Comparison of ENCODE assay signal across 12 cellular contexts in genomic region chr10:1074063-1074747, GRCh38. TPM values are rescaled to one million over a fixed set of nuclear protein-coding genes. Genes with fewer than 3 reads are reported as not detected.
A peak's percentile ranks its signal among the peaks of the same experiment; 100 is the strongest.
DNase-seq lines count a peak whose midpoint lies in the region; ATAC-seq and TF ChIP-seq lines count a peak whose summit lies in the region.
"Had no signal": no experiment of that assay in that cellular context is flagged by ENCODE, and none has a peak within 500 bp of the region (broad histone marks: within the 10 kb centered on the region; RNA-seq: fewer than 3 reads in every experiment).

No MANE protein-coding gene starts in this region.

- H3K79me1 ChIP-seq in H9 (ENCODE audit: insufficient read depth, low read depth, low read length, poor library complexity, severe bottlenecking) (peaks cover 2% of the 10 kb centered on the region), mesendoderm (ENCODE audit: low read length) (no peaks in the 10 kb centered on the region)

- no CpG with 5 or more reads among the region's 24 CpGs for WGBS in H9 (ENCODE audit: extremely low coverage, insufficient read length, low lambda C conversion rate)
- no CpG with 5 or more reads among the region's 24 CpGs for WGBS in mesendoderm (ENCODE audit: extremely low coverage, insufficient coverage, low lambda C conversion rate)

- peak in 1 of 5 donors; percentile 11 for DNase-seq in CD8-positive, alpha-beta memory T cell
- DNase-seq in H9 (no peak), mesendoderm (peak; percentile 38), 8988T (no peak), AG08395 (ENCODE audit: low spot score) (no peak)
- DNase-seq in central memory CD8-positive, alpha-beta T cell (ENCODE audit: low spot score in 2 of 2): no peak
- DNase-seq: Calu3, cerebellar nuclear complex had no signal

- no peak overlapping the region for H2BK12ac ChIP-seq in H9 (ENCODE audit: insufficient read length, low read depth, low read length)

- no peak overlapping the region; the same call in 1 of the 2 replicates for H3K14ac ChIP-seq in H9 (ENCODE audit: insufficient read depth, low read length)

- H3K9me3 ChIP-seq in CD8-positive, alpha-beta memory T cell (ENCODE audit: low read length): no peaks in the 10 kb centered on the region
- H3K9me3 ChIP-seq in H9 (ENCODE audit: control insufficient read depth, low read depth, low read length): no peaks in the 10 kb centered on the region

- no peak overlapping the region for H3K9ac ChIP-seq in H9 (ENCODE audit: extremely low read depth, insufficient read length, low read length)
- H3K9ac ChIP-seq in mesendoderm (ENCODE audit: low read length): no peak overlapping the region

- no peak overlapping the region for H3K23ac ChIP-seq in H9 (ENCODE audit: insufficient read length, low read depth, low read length)
- H3K23ac ChIP-seq in mesendoderm (ENCODE audit: low read length): no peak overlapping the region

- peak overlapping the region in 1 of 7 donors; percentile 44 for H3K4me3 Mint-ChIP-seq in CD8-positive, alpha-beta memory T cell
- H3K4me3 Mint-ChIP-seq in H9: no peak overlapping the region
- H3K4me3 Mint-ChIP-seq in central memory CD8-positive, alpha-beta T cell: no peak overlapping the region
- H3K4me3 Mint-ChIP-seq: IgD-negative memory B cell had no signal

- H2AK5ac ChIP-seq in H9 (ENCODE audit: insufficient read length, low read length): no peak overlapping the region
- no peak overlapping the region for H2AK5ac ChIP-seq in mesendoderm (ENCODE audit: low read length)

- peaks cover 0 to 54% (median 5%) of the 10 kb centered on the region in 3 donors for H3K36me3 Mint-ChIP-seq in CD8-positive, alpha-beta memory T cell
- H3K36me3 Mint-ChIP-seq in H9 (ENCODE audit: insufficient read depth in 1 of 3, low read depth in 3 of 3): peaks cover 0 to 38% (median 12%) of the 10 kb centered on the region in 3 experiments; a peak in 6 of 7 replicates
- H3K36me3 Mint-ChIP-seq in central memory CD8-positive, alpha-beta T cell (ENCODE audit: insufficient read depth): peaks cover 35% of the 10 kb centered on the region

- H4K20me1 ChIP-seq in H9 (ENCODE audit: control insufficient read depth, insufficient read depth, insufficient read length): no peaks in the 10 kb centered on the region

- POLR2A ChIA-PET in CD8-positive, alpha-beta memory T cell (lab: Charles Lee): no interaction called here

- H3K27me3 ChIP-seq in CD8-positive, alpha-beta memory T cell (ENCODE audit: insufficient read depth, low read length, poor library complexity, severe bottlenecking): no peaks in the 10 kb centered on the region
- H3K27me3 ChIP-seq in H9 (ENCODE audit: insufficient read depth, low read length) (no peaks in the 10 kb centered on the region), mesendoderm (ENCODE audit: insufficient read depth, low read length, poor library complexity) (no peaks in the 10 kb centered on the region)

- H2BK120ac ChIP-seq in H9 (ENCODE audit: low read depth, low read length, poor library complexity, severe bottlenecking) (no peak overlapping the region), mesendoderm (ENCODE audit: low read depth, low read length) (no peak overlapping the region)

- H3K4ac ChIP-seq in H9 (ENCODE audit: low read depth, low read length) (no peak overlapping the region), mesendoderm (ENCODE audit: low read depth, low read length) (no peak overlapping the region)

- H3K27ac ChIP-seq in CD8-positive, alpha-beta memory T cell (ENCODE audit: low read depth, low read length): no peak overlapping the region
- H3K27ac ChIP-seq in H9 (ENCODE audit: insufficient read length, low read depth, low read length) (no peak overlapping the region), mesendoderm (ENCODE audit: low read depth, low read length) (no peak overlapping the region)

- peak; percentile 32; the same call in 2 of the 3 replicates for TF ChIP-seq CTCF in H9 (conservative IDR thresholded peaks at IDR 0.05)

- H3K4me1 Mint-ChIP-seq in CD8-positive, alpha-beta memory T cell: peaks cover 23 to 45% (median 35%) of the 10 kb centered on the region in 3 donors
- peaks cover 6 to 7% of the 10 kb centered on the region in 2 experiments; a peak in 3 of 4 replicates for H3K4me1 Mint-ChIP-seq in H9
- H3K4me1 Mint-ChIP-seq in central memory CD8-positive, alpha-beta T cell: peaks cover 40% of the 10 kb centered on the region

- peak overlapping the region in 5 of 8 donors; percentile 56 to 86 (median 68) for H3K27ac Mint-ChIP-seq in CD8-positive, alpha-beta memory T cell
- peak overlapping the region; percentile 21 to 57 (median 32); a peak in 4 of 7 replicates for H3K27ac Mint-ChIP-seq in H9
- H3K27ac Mint-ChIP-seq in central memory CD8-positive, alpha-beta T cell (ENCODE audit: low read depth): peak overlapping the region; percentile 84

- H3K4me1 ChIP-seq in CD8-positive, alpha-beta memory T cell (ENCODE audit: insufficient read depth, low read length): peaks cover 5% of the 10 kb centered on the region
- H3K4me1 ChIP-seq in H9 (ENCODE audit: insufficient read depth, low read length): 0 out of 2 replicates have a peak, but pooled peaks cover 3% of the 10 kb centered on the region
- H3K4me1 ChIP-seq in mesendoderm (ENCODE audit: control insufficient read depth, low read depth, low read length): no peaks in the 10 kb centered on the region

- no peak overlapping the region for H2BK15ac ChIP-seq in H9 (ENCODE audit: low read depth, low read length)
- H2BK15ac ChIP-seq in mesendoderm (replicated peaks; ENCODE audit: low read depth): no peak overlapping the region

- H3K4me2 ChIP-seq in H9 (ENCODE audit: insufficient read depth, insufficient read length, low read length) (no peak overlapping the region), mesendoderm (ENCODE audit: low read length) (no peak overlapping the region)

- no peak overlapping the region for H2AFZ ChIP-seq in H9 (ENCODE audit: low read length)

- H4K91ac ChIP-seq in H9 (ENCODE audit: insufficient read length, low read depth, low read length): no peak overlapping the region

- H4K5ac ChIP-seq in H9 (ENCODE audit: insufficient read length, low read depth, low read length): no peak overlapping the region
- no peak overlapping the region for H4K5ac ChIP-seq in mesendoderm (ENCODE audit: low read length)

- peaks cover 8% of the 10 kb centered on the region for H3K36me3 ChIP-seq in CD8-positive, alpha-beta memory T cell (ENCODE audit: insufficient read depth, low read length)
- no peaks in the 10 kb centered on the region for H3K36me3 ChIP-seq in mesendoderm (ENCODE audit: control insufficient read depth, insufficient read depth, low read length)

- CTCF ChIA-PET in CD8-positive, alpha-beta memory T cell (lab: Charles Lee): interaction anchor here (1.2 to 1.4 kb wide), 3 partner anchors 10 to 143 kb away, joined by 3 read pairs; partner anchors contain the start of genes IDI1 and LARP4B

- H3K79me2 ChIP-seq in H9 (ENCODE audit: insufficient read depth, low read length) (no peaks in the 10 kb centered on the region), mesendoderm (ENCODE audit: control insufficient read depth, insufficient read depth, low read length) (no peaks in the 10 kb centered on the region)

- H3K56ac ChIP-seq in H9 (ENCODE audit: insufficient read length, low read depth, low read length): no peak overlapping the region
- H3K56ac ChIP-seq in mesendoderm (ENCODE audit: low read length): no peak overlapping the region

- no peak overlapping the region for H3T11ph ChIP-seq in H9 (ENCODE audit: low read length)

- ATAC-seq in central memory CD8-positive, alpha-beta T cell (replicated peaks; ENCODE audit: extremely low read depth, poor library complexity, severe bottlenecking): no peak
- ATAC-seq in GM19328 (IDR thresholded peaks at IDR 0.05; ENCODE audit: unreplicated experiment): no peak
- no peak for ATAC-seq in HG03565 (IDR thresholded peaks at IDR 0.05; ENCODE audit: unreplicated experiment)

- H2BK5ac ChIP-seq in H9 (ENCODE audit: insufficient read length, low read length): no peak overlapping the region
- no peak overlapping the region for H2BK5ac ChIP-seq in mesendoderm (ENCODE audit: low read length)

- no peaks in the 10 kb centered on the region for H3K9me3 Mint-ChIP-seq in CD8-positive, alpha-beta memory T cell
- no peaks in the 10 kb centered on the region for H3K9me3 Mint-ChIP-seq in H9
- no peaks in the 10 kb centered on the region for H3K9me3 Mint-ChIP-seq in central memory CD8-positive, alpha-beta T cell
- H3K9me3 Mint-ChIP-seq: IgD-negative memory B cell had no signal

- no peaks in the 10 kb centered on the region for H3K27me3 Mint-ChIP-seq in CD8-positive, alpha-beta memory T cell
- H3K27me3 Mint-ChIP-seq in H9 (ENCODE audit: low read depth): no peaks in the 10 kb centered on the region
- H3K27me3 Mint-ChIP-seq in central memory CD8-positive, alpha-beta T cell: no peaks in the 10 kb centered on the region
- H3K27me3 Mint-ChIP-seq: IgD-negative memory B cell had no signal

- H2BK20ac ChIP-seq in H9 (ENCODE audit: low read depth, low read length, poor library complexity, severe bottlenecking): no peak overlapping the region

- H4K8ac ChIP-seq in H9 (replicated peaks; ENCODE audit: insufficient read length, low read depth, low read length): no peak overlapping the region
- H4K8ac ChIP-seq in mesendoderm (ENCODE audit: low read depth, low read length): no peak overlapping the region

- H3K18ac ChIP-seq in H9 (ENCODE audit: insufficient read length, low read depth, low read length) (no peak overlapping the region), mesendoderm (ENCODE audit: low read length) (no peak overlapping the region)

- no peak overlapping the region for H3K4me3 ChIP-seq in CD8-positive, alpha-beta memory T cell (ENCODE audit: low read length)
- no peak overlapping the region for H3K4me3 ChIP-seq in mesendoderm (ENCODE audit: low read length)

- H3K23me2 ChIP-seq in H9 (ENCODE audit: insufficient read length, low read depth, low read length, poor library complexity, severe bottlenecking): no peaks in the 10 kb centered on the region

RNA-seq across cellular contexts. Expression of gene WDR37, which starts 18.0 kb away (rescaled TPM):
- 10 to 100 TPM; 14.5 to 15.8 TPM for total RNA-seq in CD8-positive, alpha-beta memory T cell
- polyA plus RNA-seq in CD8-positive, alpha-beta memory T cell: 21.7 TPM
- 13.1 and 14.0 TPM in 2 replicates for total RNA-seq in H9 (2021)
- polyA plus RNA-seq in mesendoderm (2013, experiment 1 of 2): 5.2 TPM
- 5.4 TPM for polyA plus RNA-seq in mesendoderm (2013, experiment 2 of 2)

RNA-seq across cellular contexts. Expression of gene IDI1, which starts 25.3 kb away (rescaled TPM):
- total RNA-seq in CD8-positive, alpha-beta memory T cell: 10 to 100 TPM; 47.4 to 50.1 TPM
- polyA plus RNA-seq in CD8-positive, alpha-beta memory T cell: 53.1 TPM
- total RNA-seq in H9 (2021): 40.8 and 44.7 TPM in 2 replicates
- polyA plus RNA-seq in mesendoderm (2013, experiment 1 of 2): 131 TPM
- 142 TPM for polyA plus RNA-seq in mesendoderm (2013, experiment 2 of 2)

RNA-seq across cellular contexts. Expression of gene IDI2, which starts 48.5 kb away (rescaled TPM):
- total RNA-seq in CD8-positive, alpha-beta memory T cell: not detected
- polyA plus RNA-seq in CD8-positive, alpha-beta memory T cell: not detected
- not detected in 2 replicates for total RNA-seq in H9 (2021)
- not detected for polyA plus RNA-seq in mesendoderm (2013, experiment 1 of 2)
- not detected for polyA plus RNA-seq in mesendoderm (2013, experiment 2 of 2)
- total RNA-seq: Calu3, omental fat pad had no signal
- polyA plus RNA-seq: IgD-negative memory B cell had no signal

Comparison
In these comparisons a context has a peak if more than half of its experiments do, and no peak if none do; other contexts are left out.
1. H3K27ac Mint-ChIP-seq: peak in every context shown above with its lines; median percentile 84 in central memory CD8-positive, alpha-beta T cell; 68 in CD8-positive, alpha-beta memory T cell; 32 in H9.